ENCODE assay signal across 6 cellular contexts in the genomic region with DNA sequence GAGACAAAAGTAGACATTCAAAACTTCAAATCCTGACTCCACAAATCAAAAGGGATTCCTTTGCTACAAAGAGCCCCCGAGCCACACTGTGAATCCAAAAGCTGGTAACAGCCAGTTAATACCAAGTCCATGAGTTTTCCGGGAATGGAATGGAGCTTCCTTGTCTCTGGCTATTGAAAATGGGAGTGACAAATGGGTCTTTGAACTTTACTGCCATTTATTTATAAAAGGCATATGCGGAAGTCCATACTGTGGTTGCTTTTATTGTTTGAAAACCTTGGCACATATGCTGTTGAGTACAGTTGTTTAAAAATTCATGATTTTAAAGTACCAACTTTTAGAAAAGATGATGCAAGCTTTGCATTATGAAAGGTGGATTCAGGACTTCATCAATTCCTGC.
"Had no signal": no experiment of that assay in that cellular context is flagged by ENCODE, and none has a peak within 500 bp of the region (broad histone marks: within the 10 kb centered on the region; RNA-seq: fewer than 3 reads in every experiment).

No MANE protein-coding gene starts in this region.

- FAIRE-seq: HepG2, HTR-8/SVneo, K562 had no signal

- ATAC-seq: HepG2, K562 had no signal

- H3K4me3 ChIP-seq: K562 had no signal

- H3K27ac ChIP-seq: HL-60 had no signal

- DNase-seq: IMR-90, KBM-7 had no signal
